In the genomic region with DNA sequence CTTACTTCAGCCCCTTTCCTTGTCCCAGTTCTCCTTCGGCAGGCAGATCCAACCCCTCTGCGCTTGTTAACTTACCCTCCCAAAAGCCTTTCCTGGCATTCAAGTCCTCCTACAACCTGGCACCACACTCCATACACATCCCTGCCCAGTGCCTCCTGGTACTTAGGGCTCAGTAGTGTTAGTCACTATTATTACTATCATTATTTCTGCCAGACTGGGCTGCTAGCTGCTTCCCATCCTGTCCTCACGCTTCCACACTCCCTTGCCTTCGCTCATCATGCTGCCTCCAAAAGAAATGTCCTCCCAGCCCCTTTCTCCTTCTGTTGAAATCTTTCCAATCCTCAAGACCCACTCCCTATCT, we compare ENCODE assay signal across 8 cellular contexts. TPM values are rescaled to one million over a fixed set of nuclear protein-coding genes. Genes with fewer than 3 reads are reported as not detected.
DNase-seq lines count a peak whose midpoint lies in the region; ATAC-seq and TF ChIP-seq lines count a peak whose summit lies in the region.

No MANE protein-coding gene starts in this region.

- H3K4me3 ChIP-seq in BLaER1 treated with 17β-estradiol and CSF1 and Interleukin-3, amounts not matched to agents 10 nM and 100 nM = peak overlapping the region in 5 of 10 experiments; percentile 83 to 91 (median 89); a peak in 5 of 20 replicates
- H3K4me3 ChIP-seq in Panc1 (ENCODE audit: low read depth in 2 of 2, low read length in 2 of 2) = peak overlapping the region in 1 of 2 experiments; percentile 78; a peak in 2 of 4 replicates
- H3K4me3 ChIP-seq in endodermal cell (ENCODE audit: low read length) = peak overlapping the region; percentile 82
- H3K4me3 ChIP-seq in neutrophil (ENCODE audit: low read depth in 1 of 2, low read length in 1 of 2) = peak overlapping the region in 1 of 2 experiments; percentile 24

- peaks cover 0 to 13% (median 3%) of the 10 kb centered on the region in 11 experiments; a peak in 6 of 22 replicates for H3K36me3 ChIP-seq in BLaER1 treated with 17β-estradiol and CSF1 and Interleukin-3, amounts not matched to agents 10 nM and 100 nM
- H3K36me3 ChIP-seq in Panc1 (ENCODE audit: control insufficient read depth, insufficient read depth, low read length) (no peaks in the 10 kb centered on the region), endodermal cell (ENCODE audit: control insufficient read depth, insufficient read depth, low read length) (peaks cover 10% of the 10 kb centered on the region), neutrophil (no peaks in the 10 kb centered on the region)

- H3K4me1 ChIP-seq in BLaER1 treated with 17β-estradiol and CSF1 and Interleukin-3, amounts not matched to agents 10 nM and 100 nM = peaks cover 69 to 81% (median 75%) of the 10 kb centered on the region in 10 experiments
- H3K4me1 ChIP-seq in Panc1 (ENCODE audit: control insufficient read depth, insufficient read depth, low read length) (peaks cover 49% of the 10 kb centered on the region), endodermal cell (ENCODE audit: control insufficient read depth, insufficient read depth, low read length) (peaks cover 16% of the 10 kb centered on the region), neutrophil (ENCODE audit: control insufficient read depth in 1 of 2, insufficient read depth in 1 of 2, low read depth in 1 of 2, low read length in 1 of 2) (peaks cover 63 to 64% of the 10 kb centered on the region in 2 experiments)

- peaks cover 3% of the 10 kb centered on the region for H3K27me3 Mint-ChIP-seq in endodermal cell (ENCODE audit: insufficient read depth)

- no peak for ATAC-seq in Panc1
- ATAC-seq in HG02852 (IDR thresholded peaks at IDR 0.05; ENCODE audit: unreplicated experiment) = no peak
- ATAC-seq in GM18502 (IDR thresholded peaks at IDR 0.05; ENCODE audit: poor library complexity, unreplicated experiment) = no peak

- CTCF ChIA-PET in Panc1 (lab: Charles Lee) = interaction anchor here (0.9 kb wide), 1 partner anchor 17 kb away, joined by 11 read pairs; no protein-coding TSS in a partner anchor

- H4K20me1 ChIP-seq in BLaER1 treated with 17β-estradiol and CSF1 and Interleukin-3, amounts not matched to agents 10 nM and 100 nM = peaks cover 0 to 28% (median 22%) of the 10 kb centered on the region in 11 experiments; a peak in 15 of 22 replicates

- H3K27ac Mint-ChIP-seq in endodermal cell = peak overlapping the region; percentile 100

- H3K9me3 ChIP-seq in BLaER1 treated with 17β-estradiol and CSF1 and Interleukin-3, amounts not matched to agents 10 nM and 100 nM (replicated peaks in 1 of 11) = no peaks in the 10 kb centered on the region
- H3K9me3 ChIP-seq in Panc1 (ENCODE audit: control insufficient read depth, insufficient read depth, low read depth, low read length) (no peaks in the 10 kb centered on the region), endodermal cell (ENCODE audit: control insufficient read depth, low read length) (no peaks in the 10 kb centered on the region), neutrophil (no peaks in the 10 kb centered on the region)

- BruUV-seq in Panc1 (replicated peaks; lab: Mats Ljungman, UMichigan) = no TSS peak

- peaks cover 58% of the 10 kb centered on the region for H3K4me1 Mint-ChIP-seq in endodermal cell

- H3K4me2 ChIP-seq in BLaER1 treated with 17β-estradiol and CSF1 and Interleukin-3, amounts not matched to agents 10 nM and 100 nM = peak overlapping the region; percentile 79 to 99 (median 94)

- H3K27me3 ChIP-seq in BLaER1 treated with 17β-estradiol and CSF1 and Interleukin-3, amounts not matched to agents 10 nM and 100 nM = no peaks in the 10 kb centered on the region
- H3K27me3 ChIP-seq in Panc1 (ENCODE audit: control insufficient read depth, insufficient read depth, low read length) (no peaks in the 10 kb centered on the region), endodermal cell (ENCODE audit: control insufficient read depth, insufficient read depth, low read length, poor library complexity, severe bottlenecking) (no peaks in the 10 kb centered on the region), neutrophil (no peaks in the 10 kb centered on the region)

- H3K9ac ChIP-seq in BLaER1 treated with 17β-estradiol and CSF1 and Interleukin-3, amounts not matched to agents 10 nM and 100 nM = peak overlapping the region in 10 of 11 experiments; percentile 91 to 98 (median 96); a peak in 16 of 22 replicates
- peak overlapping the region; percentile 16 for H3K9ac ChIP-seq in endodermal cell (ENCODE audit: extremely low read depth, low read length, poor library complexity, severe bottlenecking)

- TF ChIP-seq CTCF in Panc1 (IDR thresholded peaks at IDR 0.05) (no peak), endodermal cell (conservative IDR thresholded peaks at IDR 0.05) (no peak), neutrophil (IDR thresholded peaks at IDR 0.05) (no peak)

- intact Hi-C loops in Panc1 (cut with micrococcal nuclease; ENCODE audit: unreplicated experiment) = no loop called here

- H3K27ac ChIP-seq in BLaER1 treated with 17β-estradiol and CSF1 and Interleukin-3, amounts not matched to agents 10 nM and 100 nM = peak overlapping the region; percentile 91 to 98 (median 96); a peak in 21 of 22 replicates
- H3K27ac ChIP-seq in Panc1 (ENCODE audit: low read length) (peak overlapping the region; percentile 89), endodermal cell (ENCODE audit: low read depth, low read length) (peak overlapping the region; percentile 96), neutrophil (peak overlapping the region; percentile 95)

- DNase-seq in Panc1 (ENCODE audit: low read depth, low spot score) (no peak), endodermal cell (no peak), globus pallidus (ENCODE audit: low spot score) (no peak), amygdala (lab: John Stamatoyannopoulos, UW) (no peak)

- 63 to 89% methylated on average over 1 to 4 of the region's 4 CpGs for WGBS in endodermal cell (ENCODE audit: insufficient coverage in 1 of 2, insufficient read length in 1 of 2), 2 experiments

- peaks cover 4% of the 10 kb centered on the region for H3K36me3 Mint-ChIP-seq in endodermal cell (ENCODE audit: low read depth)

- H3K4me3 Mint-ChIP-seq in endodermal cell = peak overlapping the region; percentile 79

- POLR2A ChIA-PET in Panc1 (lab: Charles Lee) = no interaction called here

- no peaks in the 10 kb centered on the region for H3K9me3 Mint-ChIP-seq in endodermal cell

- in situ Hi-C loops in Panc1 (cut with HindIII; ENCODE audit: low pct_unique_long_range_greater_than_20kb, low sequenced_read_pairs) = no loop called here

RNA-seq across cellular contexts. Expression of a gene that starts 1.6 kb away (rescaled TPM):
- total RNA-seq in Panc1 (2021; ENCODE audit: unreplicated experiment) (84.2 TPM), endodermal cell (100 to 1,000 TPM; 146 to 154 TPM)
- 63.0 TPM for polyA plus RNA-seq in Panc1 (2012; ENCODE audit: insufficient read length)
- 73.0 TPM for polyA plus RNA-seq in endodermal cell (2013, experiment 1 of 2)
- polyA plus RNA-seq in endodermal cell (2013, experiment 2 of 2) = 68.5 TPM

RNA-seq across cellular contexts. Expression of a gene that starts 48.3 kb away (rescaled TPM):
- total RNA-seq in Panc1 (2021; ENCODE audit: unreplicated experiment) = 32.0 TPM
- polyA plus RNA-seq in Panc1 (2012; ENCODE audit: insufficient read length) = 27.4 TPM
- 10 to 100 TPM; 21.3 to 30.4 TPM for total RNA-seq in endodermal cell
- 13.9 TPM for polyA plus RNA-seq in endodermal cell (2013, experiment 1 of 2)
- polyA plus RNA-seq in endodermal cell (2013, experiment 2 of 2) = 13.5 TPM
